1 cellular context compared by ENCODE assay signal in genomic region chr10:1557081-1557480, GRCh38.
TF ChIP-seq lines count a peak whose summit lies in the region.

No MANE protein-coding gene starts in this region.

TF ChIP-seq in K562, 482 proteins besides CTCF, POLR2A, EP300 and RAD21 (continued from another document):
- no peak for TF ChIP-seq RREB1 (CRISPR knock-in tag; IDR thresholded peaks at IDR 0.05)
